Comparison of ENCODE assay signal across 1 cellular context in genomic region chr19:43634877-43635560, GRCh38.
A peak's percentile ranks its signal among the peaks of the same experiment; 100 is the strongest.
TF ChIP-seq lines count a peak whose summit lies in the region.

No MANE protein-coding gene starts in this region.

TF ChIP-seq in HepG2, 621 proteins besides CTCF, POLR2A, EP300 and RAD21 (continued from another document and continues in another):
- TF ChIP-seq TOPORS (CRISPR knock-in tag; IDR thresholded peaks at IDR 0.05) (no peak), ZFP82 (CRISPR knock-in tag; IDR thresholded peaks at IDR 0.05; ENCODE audit: borderline replicate concordance) (no peak), ZNF788 (CRISPR knock-in tag; IDR thresholded peaks at IDR 0.05; ENCODE audit: borderline replicate concordance) (peak; percentile 49; the same call in 1 of the 2 replicates), SOX5 (CRISPR knock-in tag; IDR thresholded peaks at IDR 0.05; ENCODE audit: borderline replicate concordance) (no peak), NFKB2 (CRISPR knock-in tag; IDR thresholded peaks at IDR 0.05; ENCODE audit: borderline replicate concordance) (0 out of 2 replicates have a peak, but pooled peaks have one; percentile 43), KMT2B (CRISPR knock-in tag; IDR thresholded peaks at IDR 0.05) (peak; percentile 34; the same call in 1 of the 2 replicates), JDP2 (CRISPR knock-in tag; IDR thresholded peaks at IDR 0.05; ENCODE audit: borderline replicate concordance) (no peak), ETS1 (CRISPR knock-in tag; IDR thresholded peaks at IDR 0.05) (no peak), HDAC2 (CRISPR knock-in tag; IDR thresholded peaks at IDR 0.05) (peak; percentile 46; the same call in 1 of the 2 replicates), MEIS1 (CRISPR knock-in tag; IDR thresholded peaks at IDR 0.05; ENCODE audit: borderline replicate concordance) (0 out of 2 replicates have a peak, but pooled peaks have one; percentile 42), RNF219 (CRISPR knock-in tag; IDR thresholded peaks at IDR 0.05) (no peak), MED1 (CRISPR knock-in tag; IDR thresholded peaks at IDR 0.05) (0 out of 2 replicates have a peak, but pooled peaks have one; percentile 32), KDM3A (CRISPR knock-in tag; IDR thresholded peaks at IDR 0.05; ENCODE audit: low read depth) (no peak), THAP7 (CRISPR knock-in tag; IDR thresholded peaks at IDR 0.05) (no peak), PRDM10 (CRISPR knock-in tag; IDR thresholded peaks at IDR 0.05; ENCODE audit: low read depth) (peak; percentile 99), SAFB2 (CRISPR knock-in tag; IDR thresholded peaks at IDR 0.05; ENCODE audit: borderline replicate concordance, low read depth) (no peak), AHR (CRISPR knock-in tag; IDR thresholded peaks at IDR 0.05) (no peak), PATZ1 (CRISPR knock-in tag; IDR thresholded peaks at IDR 0.05) (peak; percentile 88), GTF3A (CRISPR knock-in tag; conservative IDR thresholded peaks at IDR 0.05) (no peak), TMF1 (CRISPR knock-in tag; IDR thresholded peaks at IDR 0.05; ENCODE audit: low read depth) (no peak), ZNF644 (CRISPR knock-in tag; IDR thresholded peaks at IDR 0.05; ENCODE audit: low read depth) (no peak), AFF4 (CRISPR knock-in tag; IDR thresholded peaks at IDR 0.05) (no peak), TCF12 (IDR thresholded peaks at IDR 0.05) (no peak), TCF12 (CRISPR knock-in tag; IDR thresholded peaks at IDR 0.05) (no peak), ZNF136 (CRISPR knock-in tag; IDR thresholded peaks at IDR 0.05; ENCODE audit: low read depth) (no peak), SP1 (IDR thresholded peaks at IDR 0.05) (no peak), SP1 (CRISPR knock-in tag; IDR thresholded peaks at IDR 0.05) (no peak; the same call in 1 of the 2 replicates), IRF2 (CRISPR knock-in tag; IDR thresholded peaks at IDR 0.05) (no peak), ZNF513 (CRISPR knock-in tag; conservative IDR thresholded peaks at IDR 0.05) (no peak), ELF1 (CRISPR knock-in tag; IDR thresholded peaks at IDR 0.05) (peak; percentile 62), NFIB (CRISPR knock-in tag; IDR thresholded peaks at IDR 0.05; ENCODE audit: borderline replicate concordance) (no peak), ZNF501 (CRISPR knock-in tag; IDR thresholded peaks at IDR 0.05) (peak; percentile 28; the same call in 1 of the 2 replicates), ZNF275 (CRISPR knock-in tag; IDR thresholded peaks at IDR 0.05; ENCODE audit: borderline replicate concordance) (no peak), IRF1 (CRISPR knock-in tag; IDR thresholded peaks at IDR 0.05; ENCODE audit: low read depth) (no peak), SMARCE1 (IDR thresholded peaks at IDR 0.05; ENCODE audit: borderline replicate concordance) (no peak), KDM4B (CRISPR knock-in tag; IDR thresholded peaks at IDR 0.05) (no peak), ZNF7 (CRISPR knock-in tag; IDR thresholded peaks at IDR 0.05) (no peak), ZNF101 (CRISPR knock-in tag; IDR thresholded peaks at IDR 0.05; ENCODE audit: borderline replicate concordance, low read depth) (no peak), HIVEP1 (CRISPR knock-in tag; IDR thresholded peaks at IDR 0.05) (no peak), ZNF224 (CRISPR knock-in tag; IDR thresholded peaks at IDR 0.05) (no peak), KLF16 (CRISPR knock-in tag; IDR thresholded peaks at IDR 0.05) (peak in 1 of 2 experiments; percentile 16; a peak in 1 of 4 replicates), CBX5 (CRISPR knock-in tag; IDR thresholded peaks at IDR 0.05; ENCODE audit: borderline replicate concordance) (no peak), RBM39 (IDR thresholded peaks at IDR 0.05; ENCODE audit: low read depth, low read length, poor library complexity, severe bottlenecking) (no peak), ZNF350 (CRISPR knock-in tag; IDR thresholded peaks at IDR 0.05; ENCODE audit: borderline replicate concordance, low read depth) (peak; percentile 86; the same call in 1 of the 2 replicates), EEA1 (CRISPR knock-in tag; IDR thresholded peaks at IDR 0.05; ENCODE audit: borderline replicate concordance) (no peak), RXRA (CRISPR knock-in tag; IDR thresholded peaks at IDR 0.05) (no peak), ZNF792 (CRISPR knock-in tag; IDR thresholded peaks at IDR 0.05) (no peak), PAWR (CRISPR knock-in tag; IDR thresholded peaks at IDR 0.05; ENCODE audit: borderline replicate concordance) (0 out of 2 replicates have a peak, but pooled peaks have one; percentile 68), CHD4 (IDR thresholded peaks at IDR 0.05; ENCODE audit: borderline replicate concordance, low read length) (no peak), CREB3 (CRISPR knock-in tag; IDR thresholded peaks at IDR 0.05) (no peak)
